In the genomic region with DNA sequence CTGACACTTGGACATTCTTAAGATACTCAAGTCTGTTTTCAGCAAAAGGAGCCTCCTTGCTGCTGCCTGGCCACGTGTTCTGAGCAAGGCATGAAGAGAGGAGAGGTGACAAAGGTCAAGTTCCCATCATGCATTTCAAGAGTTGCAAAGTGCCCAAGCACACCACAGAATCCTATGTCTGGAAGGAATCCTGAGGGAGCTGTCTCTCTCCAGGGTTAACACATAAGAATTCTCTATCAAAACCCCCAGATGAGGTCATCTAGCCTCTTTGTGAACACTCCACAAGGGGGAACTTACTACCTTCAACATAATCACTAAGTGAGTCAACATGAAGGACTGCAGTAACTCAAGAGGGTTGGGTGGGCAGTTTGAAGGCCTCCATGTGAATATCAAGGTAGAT, we compare ENCODE assay signal across 8 cellular contexts. TPM values are rescaled to one million over a fixed set of nuclear protein-coding genes. Genes with fewer than 3 reads are reported as not detected.
DNase-seq lines count a peak whose midpoint lies in the region; ATAC-seq and TF ChIP-seq lines count a peak whose summit lies in the region.

No MANE protein-coding gene starts in this region.

- WGBS in stomach, 5 donors = 24 to 45% (median 33%) methylated on average over 1 of the region's 1 CpG

- no peak for TF ChIP-seq POLR2A in stomach (IDR thresholded peaks at IDR 0.05)

- intact Hi-C loops in cardiac septum (cut with DNase I) = no loop called here
- intact Hi-C loops in stomach (cut with DNase I; ENCODE audit: low total_unique reads) = no loop called here

- DNase-seq in HS-27A (ENCODE audit: low read depth) (peak; percentile 55), mesothelial cell of epicardium (ENCODE audit: low spot score in 2 of 2, unreplicated experiment in 2 of 2) (no peak), cardiac septum (ENCODE audit: low spot score) (no peak), stomach (no peak)

- H3K27ac Mint-ChIP-seq in brain (peak overlapping the region; percentile 13 to 83 (median 39)), mesothelial cell of epicardium (peak overlapping the region; percentile 30)

- H3K4me1 Mint-ChIP-seq in brain (peaks cover 34% of the 10 kb centered on the region), mesothelial cell of epicardium (peaks cover 5% of the 10 kb centered on the region)

- no peak overlapping the region for H3K27ac ChIP-seq in BLaER1
- H3K27ac ChIP-seq in stomach = no peak overlapping the region

- no peaks in the 10 kb centered on the region for H3K27me3 Mint-ChIP-seq in brain
- no peaks in the 10 kb centered on the region for H3K27me3 Mint-ChIP-seq in mesothelial cell of epicardium (ENCODE audit: low read depth)

- H3K4me1 ChIP-seq in BLaER1 (peaks cover 53% of the 10 kb centered on the region), stomach (peaks cover 0 to 29% (median 14%) of the 10 kb centered on the region in 4 donors)

- H3K4me2 ChIP-seq in BLaER1 = 0 out of 2 replicates have a peak overlapping the region, but pooled peaks have one; percentile 21

- H3K9me3 ChIP-seq in BLaER1 = no peaks in the 10 kb centered on the region
- H3K9me3 ChIP-seq in stomach = no peaks in the 10 kb centered on the region

- 0 out of 2 replicates have a peak overlapping the region, but pooled peaks have one; percentile 20 for H3K9ac ChIP-seq in BLaER1

- H3K4me3 Mint-ChIP-seq in brain (no peak overlapping the region), mesothelial cell of epicardium (no peak overlapping the region)

- peaks cover 17% of the 10 kb centered on the region; the same call in 1 of the 2 replicates for H4K20me1 ChIP-seq in BLaER1

- H3K36me3 Mint-ChIP-seq in brain (peaks cover 23% of the 10 kb centered on the region), mesothelial cell of epicardium (peaks cover 4% of the 10 kb centered on the region)

- no peak for TF ChIP-seq EP300 in stomach (IDR thresholded peaks at IDR 0.05)

- H3K36me3 ChIP-seq in BLaER1 = peaks cover 68% of the 10 kb centered on the region
- H3K36me3 ChIP-seq in stomach = peaks cover 39 to 56% (median 49%) of the 10 kb centered on the region in 4 donors

- peaks cover 0 to 2% (median 0%) of the 10 kb centered on the region in 5 experiments for H3K9me3 Mint-ChIP-seq in brain
- no peaks in the 10 kb centered on the region for H3K9me3 Mint-ChIP-seq in mesothelial cell of epicardium

- H3K27me3 ChIP-seq in BLaER1 = no peaks in the 10 kb centered on the region
- no peaks in the 10 kb centered on the region for H3K27me3 ChIP-seq in stomach

- H3K4me3 ChIP-seq in BLaER1 = no peak overlapping the region
- H3K4me3 ChIP-seq in stomach = no peak overlapping the region

- TF ChIP-seq CTCF in brain (conservative IDR thresholded peaks at IDR 0.05) (no peak), mesothelial cell of epicardium (IDR thresholded peaks at IDR 0.05; ENCODE audit: unreplicated experiment) (no peak), stomach (IDR thresholded peaks at IDR 0.05) (no peak)

- ATAC-seq in HG02678 (IDR thresholded peaks at IDR 0.05; ENCODE audit: unreplicated experiment) (no peak), GM19455 (IDR thresholded peaks at IDR 0.05; ENCODE audit: unreplicated experiment) (no peak)

RNA-seq across cellular contexts. Expression of gene FSCN1, which starts 33.3 kb away (rescaled TPM):
- polyA plus RNA-seq in brain (ENCODE audit: insufficient read depth, low read depth, low replicate concordance) (221 TPM), stomach (10 to 100 TPM; 16.2 to 31.4 (median 29.0) TPM)
- total RNA-seq in mesothelial cell of epicardium (242 to 247 TPM (median 245 TPM) in 3 replicates), cardiac septum (32.2 TPM), stomach (10 to 100 TPM; 10.5 to 31.6 (median 20.4) TPM)
